1 cellular context compared by ENCODE assay signal in the genomic region with DNA sequence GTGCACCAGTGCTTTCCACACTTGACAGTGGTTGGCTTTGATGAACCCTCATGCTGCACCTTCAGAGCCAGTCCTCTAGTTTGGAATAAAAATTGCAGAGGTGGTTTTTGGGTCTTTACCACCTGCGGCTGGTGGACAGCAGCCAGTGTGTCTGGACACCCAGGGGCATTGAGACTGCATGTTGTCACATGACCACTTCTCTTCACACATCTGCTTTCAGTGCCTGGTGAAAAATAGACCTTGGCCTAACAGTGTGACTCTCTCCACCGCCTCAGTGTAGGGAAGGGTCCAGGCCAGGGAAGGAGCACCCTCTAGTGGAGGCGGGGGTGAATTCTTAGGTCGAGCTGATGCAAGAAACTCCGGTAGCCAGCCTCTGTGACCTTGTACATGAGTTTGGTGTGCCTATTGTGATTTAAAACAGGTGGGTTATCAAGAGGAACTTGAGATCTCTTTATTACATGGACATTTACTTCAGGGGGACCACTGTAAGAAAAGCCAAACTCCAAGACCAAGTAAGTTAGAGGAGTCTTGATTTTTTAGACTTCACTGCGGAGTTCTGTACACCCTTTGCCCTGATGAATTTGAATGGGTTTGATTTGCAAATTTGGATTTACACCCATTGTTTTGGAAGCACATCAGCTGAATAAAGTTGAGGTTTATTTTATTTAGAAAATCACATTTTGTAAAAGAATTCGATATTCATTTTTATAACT.
TF ChIP-seq lines count a peak whose summit lies in the region.

No MANE protein-coding gene starts in this region.

TF ChIP-seq in SK-N-SH, 30 proteins besides CTCF, POLR2A, EP300 and RAD21 (continued from another document):
- TF ChIP-seq, protein P1, sequence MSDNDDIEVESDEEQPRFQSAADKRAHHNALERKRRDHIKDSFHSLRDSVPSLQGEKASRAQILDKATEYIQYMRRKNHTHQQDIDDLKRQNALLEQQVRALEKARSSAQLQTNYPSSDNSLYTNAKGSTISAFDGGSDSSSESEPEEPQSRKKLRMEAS (IDR thresholded peaks at IDR 0.05; ENCODE audit: low read depth) = no peak
- TF ChIP-seq RXRA (IDR thresholded peaks at IDR 0.05; ENCODE audit: borderline replicate concordance, low read depth) (no peak), NFIC (IDR thresholded peaks at IDR 0.05; ENCODE audit: borderline replicate concordance) (no peak), NRF1 (IDR thresholded peaks at IDR 0.05; ENCODE audit: low read depth, low read length) (no peak), MEF2A (IDR thresholded peaks at IDR 0.05; ENCODE audit: borderline replicate concordance, low read depth) (no peak), POLR2AphosphoS5 (IDR thresholded peaks at IDR 0.05; ENCODE audit: low read depth, low read length) (peak; percentile 57), CHD2 (IDR thresholded peaks at IDR 0.05; ENCODE audit: low read length, partially characterized antibody) (peak; percentile 20), MXI1 (IDR thresholded peaks at IDR 0.05; ENCODE audit: low read depth, low read length) (peak; percentile 72; the same call in 1 of the 2 replicates), YY1 (IDR thresholded peaks at IDR 0.05; ENCODE audit: low read depth) (no peak)
- TF ChIP-seq, protein P2, sequence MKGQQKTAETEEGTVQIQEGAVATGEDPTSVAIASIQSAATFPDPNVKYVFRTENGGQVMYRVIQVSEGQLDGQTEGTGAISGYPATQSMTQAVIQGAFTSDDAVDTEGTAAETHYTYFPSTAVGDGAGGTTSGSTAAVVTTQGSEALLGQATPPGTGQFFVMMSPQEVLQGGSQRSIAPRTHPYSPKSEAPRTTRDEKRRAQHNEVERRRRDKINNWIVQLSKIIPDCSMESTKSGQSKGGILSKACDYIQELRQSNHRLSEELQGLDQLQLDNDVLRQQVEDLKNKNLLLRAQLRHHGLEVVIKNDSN (IDR thresholded peaks at IDR 0.05; ENCODE audit: borderline replicate concordance, low read depth) = peak; percentile 24; the same call in 1 of the 2 replicates
- TF ChIP-seq, protein P3, sequence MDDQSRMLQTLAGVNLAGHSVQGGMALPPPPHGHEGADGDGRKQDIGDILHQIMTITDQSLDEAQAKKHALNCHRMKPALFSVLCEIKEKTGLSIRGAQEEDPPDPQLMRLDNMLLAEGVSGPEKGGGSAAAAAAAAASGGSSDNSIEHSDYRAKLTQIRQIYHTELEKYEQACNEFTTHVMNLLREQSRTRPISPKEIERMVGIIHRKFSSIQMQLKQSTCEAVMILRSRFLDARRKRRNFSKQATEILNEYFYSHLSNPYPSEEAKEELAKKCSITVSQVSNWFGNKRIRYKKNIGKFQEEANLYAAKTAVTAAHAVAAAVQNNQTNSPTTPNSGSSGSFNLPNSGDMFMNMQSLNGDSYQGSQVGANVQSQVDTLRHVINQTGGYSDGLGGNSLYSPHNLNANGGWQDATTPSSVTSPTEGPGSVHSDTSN (IDR thresholded peaks at IDR 0.05) = no peak
